In genomic region chr7:66741706-66742053, GRCh38 we compare ENCODE assay signal across 8 cellular contexts. TPM values are rescaled to one million over a fixed set of nuclear protein-coding genes. Genes with fewer than 3 reads are reported as not detected.
DNase-seq lines count a peak whose midpoint lies in the region; ATAC-seq, FAIRE-seq and TF ChIP-seq lines count a peak whose summit lies in the region.

No MANE protein-coding gene starts in this region.

- no peak overlapping the region for H2BK15ac ChIP-seq in mesendoderm (replicated peaks; ENCODE audit: low read depth)

- H3K9ac ChIP-seq in GM12878 (ENCODE audit: control insufficient read depth, insufficient read depth, low read length): peak overlapping the region; percentile 94; the same call in 1 of the 2 replicates
- H3K9ac ChIP-seq in mesendoderm (ENCODE audit: low read length): peak overlapping the region; percentile 83

- peak overlapping the region; percentile 88 for H3K56ac ChIP-seq in mesendoderm (ENCODE audit: low read length)

- peak; percentile 45 for DNase-seq in A172 (ENCODE audit: low spot score)
- no peak for DNase-seq in HL-60 (ENCODE audit: low read depth in 1 of 2, low spot score in 1 of 2)
- no peak for DNase-seq in GM12878 (ENCODE audit: low read depth, low spot score)
- DNase-seq in mesendoderm: no peak
- DNase-seq in GM13977 (ENCODE audit: low spot score): no peak
- DNase-seq in NCI-H1092 (lab: John Stamatoyannopoulos, UW): no peak
- no peak for DNase-seq in cerebellum (ENCODE audit: low spot score)
- DNase-seq in GM19239 (ENCODE audit: insufficient read length, low spot score): no peak

- H2BK120ac ChIP-seq in mesendoderm (ENCODE audit: low read depth, low read length): no peak overlapping the region

- H2AK5ac ChIP-seq in mesendoderm (ENCODE audit: low read length): no peak overlapping the region

- 58% methylated on average over 15 of the region's 17 CpGs for WGBS in GM12878 (ENCODE audit: insufficient coverage, insufficient replicate concordance, low lambda C conversion rate, missing lambda C conversion rate)
- no CpG with 5 or more reads among the region's 17 CpGs for WGBS in mesendoderm (ENCODE audit: extremely low coverage, insufficient coverage, low lambda C conversion rate)

- H3K4me3 ChIP-seq in HL-60 (replicated peaks; ENCODE audit: insufficient read depth, low read length) (peak overlapping the region; percentile 94), GM12878 (peak overlapping the region; percentile 100), mesendoderm (ENCODE audit: low read length) (peak overlapping the region; percentile 63)

- no peak overlapping the region for H3K18ac ChIP-seq in mesendoderm (ENCODE audit: low read length)

- H3K9me3 ChIP-seq in GM12878 (replicated peaks; ENCODE audit: control insufficient read depth, insufficient read depth, low read length): no peaks in the 10 kb centered on the region

- H3K79me1 ChIP-seq in mesendoderm (ENCODE audit: low read length): peaks cover 6% of the 10 kb centered on the region

- TF ChIP-seq EP300 in GM12878 (IDR thresholded peaks at IDR 0.05; ENCODE audit: borderline replicate concordance in 1 of 2, control insufficient read depth in 1 of 2, low read depth in 2 of 2, low read length in 2 of 2): no peak

- POLR2A ChIA-PET in GM12878 (lab: Charles Lee): interaction anchor here (0.6 to 1.9 kb wide), 5 partner anchors 47 to 711 kb away, joined by 3 to 7 read pairs (median 4); partner anchors contain the start of gene KCTD7

- peaks cover 26% of the 10 kb centered on the region for H3K4me1 ChIP-seq in GM12878 (ENCODE audit: control insufficient read depth, insufficient read depth, low read length)
- H3K4me1 ChIP-seq in mesendoderm (ENCODE audit: control insufficient read depth, low read depth, low read length): no peaks in the 10 kb centered on the region

- H3K27ac ChIP-seq in HL-60 (replicated peaks) (no peak overlapping the region), GM12878 (ENCODE audit: control insufficient read depth, insufficient read depth) (peak overlapping the region; percentile 88), mesendoderm (ENCODE audit: low read depth, low read length) (no peak overlapping the region)

- H3K4me2 ChIP-seq in GM12878 (ENCODE audit: control insufficient read depth, insufficient read depth) (peak overlapping the region; percentile 31), mesendoderm (ENCODE audit: low read length) (peak overlapping the region; percentile 48)

- RAD21 ChIA-PET in GM12878 (lab: Charles Lee; ENCODE audit: unreplicated experiment): interaction anchor here (1.4 to 1.5 kb wide), 2 partner anchors 13 to 184 kb away, joined by 3 to 4 read pairs; no protein-coding TSS in a partner anchor

- H4K20me1 ChIP-seq in GM12878 (ENCODE audit: control insufficient read depth, insufficient read depth): no peaks in the 10 kb centered on the region

- H3K23ac ChIP-seq in mesendoderm (ENCODE audit: low read length): no peak overlapping the region

- H3K4ac ChIP-seq in mesendoderm (ENCODE audit: low read depth, low read length): no peak overlapping the region

- H3K79me2 ChIP-seq in GM12878 (ENCODE audit: control insufficient read depth, insufficient read depth, low read length): peaks cover 62% of the 10 kb centered on the region
- peaks cover 17% of the 10 kb centered on the region for H3K79me2 ChIP-seq in mesendoderm (ENCODE audit: control insufficient read depth, insufficient read depth, low read length)

- no peak for TF ChIP-seq POLR2A in GM12878 (IDR thresholded peaks at IDR 0.05; ENCODE audit: low read depth, low read length)

- no peak for TF ChIP-seq RAD21 in GM12878 (IDR thresholded peaks at IDR 0.05; ENCODE audit: insufficient read depth, low read depth, low read length)

- CTCF ChIA-PET in GM12878 (lab: Yijun Ruan, JAX): interaction anchor here (1.1 kb wide), 1 partner anchor 99 kb away, joined by 3 read pairs; no protein-coding TSS in a partner anchor

- no peak overlapping the region for H2BK5ac ChIP-seq in mesendoderm (ENCODE audit: low read length)

- SMC1A ChIA-PET in GM12878 (lab: Charles Lee; ENCODE audit: uncharacterized antibody, unreplicated experiment): interaction anchor here (0.6 kb wide), 2 partner anchors 179 to 665 kb away, joined by 3 to 4 read pairs; partner anchors contain the start of gene TMEM248

- no peak overlapping the region for H4K8ac ChIP-seq in mesendoderm (ENCODE audit: low read depth, low read length)

- BruUV-seq in GM12878 (replicated peaks; lab: Mats Ljungman, UMichigan): no TSS peak

- TF ChIP-seq CTCF in HL-60 (IDR thresholded peaks at IDR 0.05; ENCODE audit: insufficient read depth, low read length): no peak
- no peak for TF ChIP-seq CTCF in GM12878 (IDR thresholded peaks at IDR 0.05 in 2 of 3, conservative IDR thresholded peaks at IDR 0.05 in 1 of 3; ENCODE audit: control insufficient read depth in 2 of 3, extremely low read depth in 1 of 3, insufficient read depth in 1 of 3, low read depth in 3 of 3, low read length in 3 of 3)
- TF ChIP-seq CTCF in GM13977 (IDR thresholded peaks at IDR 0.05; ENCODE audit: extremely low read depth, insufficient read depth, missing control alignments): no peak

- in situ Hi-C loops in GM12878 (cut with MboI): no loop called here
- in situ Hi-C loops in GM13977 (cut with MboI; ENCODE audit: low pct_unique_long_range_greater_than_20kb, low sequenced_read_pairs, unreplicated experiment): no loop called here

- H3K36me3 ChIP-seq in GM12878 (ENCODE audit: control insufficient read depth in 2 of 2, insufficient read depth in 2 of 2, low read length in 1 of 2) (peaks cover 0 to 3% of the 10 kb centered on the region in 2 experiments; a peak in 2 of 4 replicates), mesendoderm (ENCODE audit: control insufficient read depth, insufficient read depth, low read length) (no peaks in the 10 kb centered on the region)

- no peaks in the 10 kb centered on the region for H3K27me3 ChIP-seq in HL-60 (ENCODE audit: insufficient read depth, poor library complexity, severe bottlenecking)
- no peaks in the 10 kb centered on the region for H3K27me3 ChIP-seq in GM12878 (replicated peaks in 1 of 2; ENCODE audit: control insufficient read depth in 2 of 2, insufficient read depth in 2 of 2, low read length in 1 of 2)
- no peaks in the 10 kb centered on the region for H3K27me3 ChIP-seq in mesendoderm (ENCODE audit: insufficient read depth, low read length, poor library complexity)

- H4K5ac ChIP-seq in mesendoderm (ENCODE audit: low read length): no peak overlapping the region

- no peak for FAIRE-seq in GM12878 (lab: Jason Lieb, UNC)
- FAIRE-seq in GM19239 (lab: Jason Lieb, UNC): no peak

- intact Hi-C loops in GM12878 (cut with micrococcal nuclease; ENCODE audit: unreplicated experiment): loop anchor here (5.0 to 10.0 kb wide), 4 partner anchors 87 to 251 kb away; partner anchors contain the start of gene TMEM248

- no peak for ATAC-seq in GM12878

- no peak overlapping the region for H2AFZ ChIP-seq in GM12878 (ENCODE audit: control insufficient read depth, low read depth, low read length)

TF ChIP-seq in GM12878, 131 proteins besides CTCF, POLR2A, EP300 and RAD21:
- TF ChIP-seq, protein P1, sequence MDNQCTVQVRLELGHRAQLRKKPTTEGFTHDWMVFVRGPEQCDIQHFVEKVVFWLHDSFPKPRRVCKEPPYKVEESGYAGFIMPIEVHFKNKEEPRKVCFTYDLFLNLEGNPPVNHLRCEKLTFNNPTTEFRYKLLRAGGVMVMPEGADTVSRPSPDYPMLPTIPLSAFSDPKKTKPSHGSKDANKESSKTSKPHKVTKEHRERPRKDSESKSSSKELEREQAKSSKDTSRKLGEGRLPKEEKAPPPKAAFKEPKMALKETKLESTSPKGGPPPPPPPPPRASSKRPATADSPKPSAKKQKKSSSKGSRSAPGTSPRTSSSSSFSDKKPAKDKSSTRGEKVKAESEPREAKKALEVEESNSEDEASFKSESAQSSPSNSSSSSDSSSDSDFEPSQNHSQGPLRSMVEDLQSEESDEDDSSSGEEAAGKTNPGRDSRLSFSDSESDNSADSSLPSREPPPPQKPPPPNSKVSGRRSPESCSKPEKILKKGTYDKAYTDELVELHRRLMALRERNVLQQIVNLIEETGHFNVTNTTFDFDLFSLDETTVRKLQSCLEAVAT (IDR thresholded peaks at IDR 0.05): peak; percentile 91
- TF ChIP-seq RELB (IDR thresholded peaks at IDR 0.05; ENCODE audit: low read depth): no peak

RNA-seq across cellular contexts. Expression of gene RABGEF1, which starts 1.1 kb away (rescaled TPM):
- total RNA-seq in A172 (2014; rRNA removed; shearing (Covaris generic)): 47.9 and 50.3 TPM in 2 replicates
- total RNA-seq in GM12878 (2013; cell fraction: nucleolus; rRNA removed): 30.4 and 38.8 TPM in 2 replicates
- total RNA-seq in GM12878 (2014; rRNA removed): 21.0 and 26.4 TPM in 2 replicates
- 24.8 and 27.5 TPM in 2 replicates for total RNA-seq in GM12878 (2014; rRNA removed; fragmentation: Illumina TruSeq; extraction: Trizol)
- 26.2 and 27.5 TPM in 2 replicates for total RNA-seq in GM12878 (2021)
- polyA plus RNA-seq in GM12878 (2011; ENCODE audit: low read depth): 14.7 TPM
- 33.0 and 36.4 TPM in 2 replicates for polyA plus RNA-seq in GM12878 (2011; rRNA removed)
- 28.5 and 31.7 TPM in 2 replicates for polyA plus RNA-seq in GM12878 (2011; cell fraction: cytosol; rRNA removed)
- 20.5 and 20.6 TPM in 2 replicates for polyA plus RNA-seq in GM12878 (2011; cell fraction: nucleus; rRNA removed)
- 17.2 and 23.6 TPM in 2 replicates for polyA plus RNA-seq in GM12878 (2012)
- polyA plus RNA-seq in GM12878 (2014; fragmentation: Illumina TruSeq; extraction: Trizol): 36.4 and 45.7 TPM in 2 replicates
- 10 to 100 TPM; 10.2 to 11.8 TPM for polyA plus RNA-seq in GM12878 (2014; fragmentation: Nextera tagmentation; extraction: Ambion mirVana)
- polyA plus RNA-seq in GM12878 (2014; rRNA removed): 18.2 and 21.4 TPM in 2 replicates
- polyA plus RNA-seq in GM12878 (2016; fragmentation: Nextera tagmentation; extraction: Ambion mirVana): 10 to 100 TPM; 24.7 to 31.2 TPM
- polyA minus RNA-seq in GM12878 (2011; rRNA and poly(A)+ RNA removed): 46.2 and 47.7 TPM in 2 replicates
- polyA minus RNA-seq in GM12878 (2011; cell fraction: cytosol; rRNA and poly(A)+ RNA removed): 13.4 and 14.0 TPM in 2 replicates
- 6.5 and 12.0 TPM in 2 replicates for polyA minus RNA-seq in GM12878 (2011; cell fraction: nucleus; rRNA and poly(A)+ RNA removed)
- 10.8 TPM for polyA plus RNA-seq in mesendoderm (2013, experiment 1 of 2)
- 9.9 TPM for polyA plus RNA-seq in mesendoderm (2013, experiment 2 of 2)
- 30.3 TPM for total RNA-seq in cerebellum
